1 cellular context compared by ENCODE assay signal in the genomic region with DNA sequence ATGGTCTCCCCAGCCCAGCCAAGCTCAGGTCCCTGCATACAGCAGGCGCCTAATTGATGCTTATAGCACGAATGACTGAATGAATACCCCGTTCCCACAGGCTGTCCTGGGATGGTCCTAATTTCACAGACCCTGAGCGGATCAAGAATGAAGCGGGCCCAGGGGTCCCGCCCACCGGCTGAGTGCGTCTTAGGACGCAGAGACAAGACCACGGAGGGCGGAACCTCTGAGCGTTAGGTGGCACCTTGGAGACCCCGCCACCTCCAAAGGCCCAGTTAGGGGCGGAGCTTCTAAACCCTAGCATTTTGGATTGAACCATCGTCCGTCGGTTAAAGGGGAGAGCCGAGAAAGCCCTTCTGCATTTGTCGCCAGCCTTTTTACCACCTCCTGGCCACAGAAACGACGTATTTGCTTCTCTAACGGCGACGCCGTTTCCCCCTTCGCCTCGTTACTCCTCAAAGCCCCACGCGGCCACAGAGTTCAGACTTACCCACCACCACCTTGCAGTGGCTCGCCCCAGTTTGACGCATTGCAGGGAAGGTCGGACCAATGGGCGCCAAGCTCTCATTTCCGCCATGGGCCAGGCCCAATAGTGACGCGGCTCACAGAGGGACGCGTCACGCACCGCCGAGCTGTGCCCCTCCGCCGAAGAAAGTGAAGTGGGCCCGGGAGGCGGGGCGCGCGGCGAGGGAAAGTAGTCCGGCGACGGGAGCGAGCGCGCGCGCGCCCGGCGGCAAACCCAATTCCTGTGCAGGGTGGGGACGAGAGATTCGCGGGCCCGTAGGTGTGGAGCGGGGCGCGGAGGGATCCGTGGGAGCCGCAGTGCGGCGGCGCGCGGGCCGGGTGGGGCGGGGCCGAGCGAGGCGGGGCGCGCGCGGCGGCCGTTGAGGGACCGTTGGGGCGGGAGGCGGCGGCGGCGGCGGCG.
TF ChIP-seq lines count a peak whose summit lies in the region.

No MANE protein-coding gene starts in this region.

TF ChIP-seq in K562, 482 proteins besides CTCF, POLR2A, EP300 and RAD21 (continued from another document and continues in another):
- TF ChIP-seq, protein P1, sequence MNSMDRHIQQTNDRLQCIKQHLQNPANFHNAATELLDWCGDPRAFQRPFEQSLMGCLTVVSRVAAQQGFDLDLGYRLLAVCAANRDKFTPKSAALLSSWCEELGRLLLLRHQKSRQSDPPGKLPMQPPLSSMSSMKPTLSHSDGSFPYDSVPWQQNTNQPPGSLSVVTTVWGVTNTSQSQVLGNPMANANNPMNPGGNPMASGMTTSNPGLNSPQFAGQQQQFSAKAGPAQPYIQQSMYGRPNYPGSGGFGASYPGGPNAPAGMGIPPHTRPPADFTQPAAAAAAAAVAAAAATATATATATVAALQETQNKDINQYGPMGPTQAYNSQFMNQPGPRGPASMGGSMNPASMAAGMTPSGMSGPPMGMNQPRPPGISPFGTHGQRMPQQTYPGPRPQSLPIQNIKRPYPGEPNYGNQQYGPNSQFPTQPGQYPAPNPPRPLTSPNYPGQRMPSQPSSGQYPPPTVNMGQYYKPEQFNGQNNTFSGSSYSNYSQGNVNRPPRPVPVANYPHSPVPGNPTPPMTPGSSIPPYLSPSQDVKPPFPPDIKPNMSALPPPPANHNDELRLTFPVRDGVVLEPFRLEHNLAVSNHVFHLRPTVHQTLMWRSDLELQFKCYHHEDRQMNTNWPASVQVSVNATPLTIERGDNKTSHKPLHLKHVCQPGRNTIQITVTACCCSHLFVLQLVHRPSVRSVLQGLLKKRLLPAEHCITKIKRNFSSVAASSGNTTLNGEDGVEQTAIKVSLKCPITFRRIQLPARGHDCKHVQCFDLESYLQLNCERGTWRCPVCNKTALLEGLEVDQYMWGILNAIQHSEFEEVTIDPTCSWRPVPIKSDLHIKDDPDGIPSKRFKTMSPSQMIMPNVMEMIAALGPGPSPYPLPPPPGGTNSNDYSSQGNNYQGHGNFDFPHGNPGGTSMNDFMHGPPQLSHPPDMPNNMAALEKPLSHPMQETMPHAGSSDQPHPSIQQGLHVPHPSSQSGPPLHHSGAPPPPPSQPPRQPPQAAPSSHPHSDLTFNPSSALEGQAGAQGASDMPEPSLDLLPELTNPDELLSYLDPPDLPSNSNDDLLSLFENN (IDR thresholded peaks at IDR 0.05; ENCODE audit: low read depth in 2 of 2, low read length in 2 of 2) = no peak
- no peak; the same call in 1 of the 2 replicates for TF ChIP-seq E4F1 (CRISPR knock-in tag; IDR thresholded peaks at IDR 0.05; ENCODE audit: borderline replicate concordance)
- TF ChIP-seq, protein P2, sequence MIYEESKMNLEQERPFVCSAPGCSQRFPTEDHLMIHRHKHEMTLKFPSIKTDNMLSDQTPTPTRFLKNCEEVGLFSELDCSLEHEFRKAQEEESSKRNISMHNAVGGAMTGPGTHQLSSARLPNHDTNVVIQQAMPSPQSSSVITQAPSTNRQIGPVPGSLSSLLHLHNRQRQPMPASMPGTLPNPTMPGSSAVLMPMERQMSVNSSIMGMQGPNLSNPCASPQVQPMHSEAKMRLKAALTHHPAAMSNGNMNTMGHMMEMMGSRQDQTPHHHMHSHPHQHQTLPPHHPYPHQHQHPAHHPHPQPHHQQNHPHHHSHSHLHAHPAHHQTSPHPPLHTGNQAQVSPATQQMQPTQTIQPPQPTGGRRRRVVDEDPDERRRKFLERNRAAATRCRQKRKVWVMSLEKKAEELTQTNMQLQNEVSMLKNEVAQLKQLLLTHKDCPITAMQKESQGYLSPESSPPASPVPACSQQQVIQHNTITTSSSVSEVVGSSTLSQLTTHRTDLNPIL (CRISPR knock-in tag; IDR thresholded peaks at IDR 0.05) = no peak
- TF ChIP-seq, protein P3, sequence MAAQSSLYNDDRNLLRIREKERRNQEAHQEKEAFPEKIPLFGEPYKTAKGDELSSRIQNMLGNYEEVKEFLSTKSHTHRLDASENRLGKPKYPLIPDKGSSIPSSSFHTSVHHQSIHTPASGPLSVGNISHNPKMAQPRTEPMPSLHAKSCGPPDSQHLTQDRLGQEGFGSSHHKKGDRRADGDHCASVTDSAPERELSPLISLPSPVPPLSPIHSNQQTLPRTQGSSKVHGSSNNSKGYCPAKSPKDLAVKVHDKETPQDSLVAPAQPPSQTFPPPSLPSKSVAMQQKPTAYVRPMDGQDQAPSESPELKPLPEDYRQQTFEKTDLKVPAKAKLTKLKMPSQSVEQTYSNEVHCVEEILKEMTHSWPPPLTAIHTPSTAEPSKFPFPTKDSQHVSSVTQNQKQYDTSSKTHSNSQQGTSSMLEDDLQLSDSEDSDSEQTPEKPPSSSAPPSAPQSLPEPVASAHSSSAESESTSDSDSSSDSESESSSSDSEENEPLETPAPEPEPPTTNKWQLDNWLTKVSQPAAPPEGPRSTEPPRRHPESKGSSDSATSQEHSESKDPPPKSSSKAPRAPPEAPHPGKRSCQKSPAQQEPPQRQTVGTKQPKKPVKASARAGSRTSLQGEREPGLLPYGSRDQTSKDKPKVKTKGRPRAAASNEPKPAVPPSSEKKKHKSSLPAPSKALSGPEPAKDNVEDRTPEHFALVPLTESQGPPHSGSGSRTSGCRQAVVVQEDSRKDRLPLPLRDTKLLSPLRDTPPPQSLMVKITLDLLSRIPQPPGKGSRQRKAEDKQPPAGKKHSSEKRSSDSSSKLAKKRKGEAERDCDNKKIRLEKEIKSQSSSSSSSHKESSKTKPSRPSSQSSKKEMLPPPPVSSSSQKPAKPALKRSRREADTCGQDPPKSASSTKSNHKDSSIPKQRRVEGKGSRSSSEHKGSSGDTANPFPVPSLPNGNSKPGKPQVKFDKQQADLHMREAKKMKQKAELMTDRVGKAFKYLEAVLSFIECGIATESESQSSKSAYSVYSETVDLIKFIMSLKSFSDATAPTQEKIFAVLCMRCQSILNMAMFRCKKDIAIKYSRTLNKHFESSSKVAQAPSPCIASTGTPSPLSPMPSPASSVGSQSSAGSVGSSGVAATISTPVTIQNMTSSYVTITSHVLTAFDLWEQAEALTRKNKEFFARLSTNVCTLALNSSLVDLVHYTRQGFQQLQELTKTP (IDR thresholded peaks at IDR 0.05; ENCODE audit: low read depth in 1 of 2, partially characterized antibody in 2 of 2) = peak in 1 of 2 experiments; percentile 62
- TF ChIP-seq ELF4 (CRISPR knock-in tag; IDR thresholded peaks at IDR 0.05) = peak; percentile 56; the same call in 1 of the 2 replicates
- no peak for TF ChIP-seq CHD1 (IDR thresholded peaks at IDR 0.05; ENCODE audit: low read length)
- TF ChIP-seq NELFE (IDR thresholded peaks at IDR 0.05; ENCODE audit: insufficient read depth, insufficient read length) = no peak
- TF ChIP-seq ZNF24 (IDR thresholded peaks at IDR 0.05) = peak; percentile 94
- TF ChIP-seq POLR3G (IDR thresholded peaks at IDR 0.05; ENCODE audit: extremely low read depth, insufficient read length, insufficient replicate concordance) = no peak
- peak; percentile 98 for TF ChIP-seq RB1 (IDR thresholded peaks at IDR 0.05; ENCODE audit: low read depth)
- TF ChIP-seq HDAC2 (IDR thresholded peaks at IDR 0.05) = peak; percentile 95
- TF ChIP-seq, protein P4, sequence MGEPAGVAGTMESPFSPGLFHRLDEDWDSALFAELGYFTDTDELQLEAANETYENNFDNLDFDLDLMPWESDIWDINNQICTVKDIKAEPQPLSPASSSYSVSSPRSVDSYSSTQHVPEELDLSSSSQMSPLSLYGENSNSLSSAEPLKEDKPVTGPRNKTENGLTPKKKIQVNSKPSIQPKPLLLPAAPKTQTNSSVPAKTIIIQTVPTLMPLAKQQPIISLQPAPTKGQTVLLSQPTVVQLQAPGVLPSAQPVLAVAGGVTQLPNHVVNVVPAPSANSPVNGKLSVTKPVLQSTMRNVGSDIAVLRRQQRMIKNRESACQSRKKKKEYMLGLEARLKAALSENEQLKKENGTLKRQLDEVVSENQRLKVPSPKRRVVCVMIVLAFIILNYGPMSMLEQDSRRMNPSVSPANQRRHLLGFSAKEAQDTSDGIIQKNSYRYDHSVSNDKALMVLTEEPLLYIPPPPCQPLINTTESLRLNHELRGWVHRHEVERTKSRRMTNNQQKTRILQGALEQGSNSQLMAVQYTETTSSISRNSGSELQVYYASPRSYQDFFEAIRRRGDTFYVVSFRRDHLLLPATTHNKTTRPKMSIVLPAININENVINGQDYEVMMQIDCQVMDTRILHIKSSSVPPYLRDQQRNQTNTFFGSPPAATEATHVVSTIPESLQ (CRISPR knock-in tag; IDR thresholded peaks at IDR 0.05) = no peak
- TF ChIP-seq ZNF717 (CRISPR knock-in tag; IDR thresholded peaks at IDR 0.05) = no peak
- TF ChIP-seq ZNF449 (CRISPR knock-in tag; IDR thresholded peaks at IDR 0.05) = peak; percentile 86; the same call in 1 of the 2 replicates
- peak; percentile 91 for TF ChIP-seq SREBF1 (IDR thresholded peaks at IDR 0.05; ENCODE audit: borderline replicate concordance, low read depth, low read length)
- TF ChIP-seq RFX5 (IDR thresholded peaks at IDR 0.05; ENCODE audit: low read depth, low read length) = no peak
- TF ChIP-seq FUS (optimal IDR thresholded peaks at IDR 0.05; ENCODE audit: low read depth, low read length) = no peak
- 0 out of 2 replicates have a peak, but pooled peaks have one; percentile 68 for TF ChIP-seq AFF4 (CRISPR knock-in tag; IDR thresholded peaks at IDR 0.05)
- TF ChIP-seq, protein P5, sequence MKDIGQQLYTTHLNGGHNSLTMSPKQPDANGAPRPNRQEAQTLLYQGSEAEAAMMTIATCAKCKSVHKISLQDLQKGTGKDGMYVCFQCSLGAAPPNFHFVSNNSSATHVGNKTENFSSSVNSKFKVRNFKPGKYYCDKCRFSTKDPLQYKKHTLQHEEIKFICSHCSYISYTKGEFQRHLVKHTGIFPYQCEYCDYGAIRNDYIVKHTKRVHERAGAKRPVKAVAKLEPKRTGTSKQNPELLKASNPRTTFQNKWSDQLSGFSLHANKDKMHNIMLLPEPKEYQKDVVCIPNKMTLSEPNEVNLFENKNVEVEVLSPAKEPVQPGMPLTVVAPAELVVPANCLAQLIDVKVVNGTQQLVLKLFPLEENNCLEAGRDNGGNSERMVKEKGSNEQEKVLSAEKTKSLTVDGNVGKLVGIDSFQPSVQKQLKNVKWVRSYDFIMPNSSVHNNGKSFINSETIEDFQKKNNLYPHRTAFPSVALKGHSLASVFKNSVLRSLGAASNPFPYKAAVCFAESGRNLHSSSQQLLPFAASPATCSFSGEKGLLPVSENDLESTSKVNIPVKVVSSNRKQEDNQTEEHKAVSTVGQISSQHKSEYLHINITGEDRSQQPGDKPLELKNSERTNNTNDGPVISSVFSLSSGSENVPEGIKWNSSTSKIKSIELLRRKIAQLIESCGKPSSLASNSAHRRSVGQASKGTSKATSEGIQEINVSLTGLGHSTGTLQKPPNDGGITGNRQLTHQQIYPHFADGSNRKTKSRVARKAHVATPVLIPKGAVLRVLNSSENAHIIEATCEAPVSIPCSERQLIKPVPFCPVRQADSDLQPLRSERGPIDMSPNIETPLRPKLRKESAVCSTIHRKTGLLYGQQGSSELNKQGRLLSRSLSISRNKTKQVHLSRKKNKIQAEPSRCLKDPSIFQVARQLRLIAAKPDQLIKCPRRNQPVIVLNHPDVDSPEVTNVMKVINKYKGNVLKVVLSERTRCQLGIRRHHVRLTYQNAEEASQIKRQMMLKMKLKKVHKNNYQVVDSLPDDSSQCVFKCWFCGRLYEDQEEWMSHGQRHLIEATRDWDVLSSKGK (CRISPR knock-in tag; IDR thresholded peaks at IDR 0.05) = no peak
- TF ChIP-seq KDM2B (CRISPR knock-in tag; IDR thresholded peaks at IDR 0.05) = peak; percentile 90
- TF ChIP-seq NR2F6 (CRISPR knock-in tag; IDR thresholded peaks at IDR 0.05) = no peak
- TF ChIP-seq PHF20 (IDR thresholded peaks at IDR 0.05; ENCODE audit: partially characterized antibody) = peak; percentile 70
- no peak for TF ChIP-seq FOXA3 (CRISPR knock-in tag; conservative IDR thresholded peaks at IDR 0.05 in 1 of 2, IDR thresholded peaks at IDR 0.05 in 1 of 2)
